Comparison of ENCODE assay signal across 20 cellular contexts in genomic region chr2:172423120-172423519, GRCh38.
"Had no signal": no experiment of that assay in that cellular context is flagged by ENCODE, and none has a peak within 500 bp of the region (broad histone marks: within the 10 kb centered on the region; RNA-seq: fewer than 3 reads in every experiment).

No MANE protein-coding gene starts in this region.

- H3K4me3 Mint-ChIP-seq: natural killer cell treated with Interleukin-12 subunit alpha and Interleukin-12 subunit beta and Interleukin-15 and Interleukin-18, amount 100 ng/mL, for 72 hours; stimulated activated naive B cell treated with anti-CD40 and anti-IgM and Interleukin-4, amounts not matched to agents 10 μg/mL and 1 μg/mL and 100 μg/mL, for 72 hours had no signal

- H3K36me3 ChIP-seq: adrenal gland, left ventricle myocardium inferior, right atrium auricular region, stomach, thyroid gland, upper lobe of left lung, vagina had no signal

- H3K27ac Mint-ChIP-seq: activated naive CD4-positive, alpha-beta T cell treated with anti-CD3 and anti-CD28 coated beads, Interleukin-2, amount 50 U/mL, for 72 hours; natural killer cell treated with Interleukin-12 subunit alpha and Interleukin-12 subunit beta and Interleukin-15 and Interleukin-18, amount 100 ng/mL, for 72 hours; stimulated activated naive B cell treated with anti-CD40 and anti-IgM and Interleukin-4, amounts not matched to agents 10 μg/mL and 1 μg/mL and 100 μg/mL, for 72 hours had no signal

- DNase-seq: activated CD4-positive, alpha-beta T cell treated with anti-CD3 and anti-CD28 coated beads, Interleukin-2, amount 50 U/mL, for 1 hour; activated CD4-positive, CD25-positive, alpha-beta regulatory T cell; activated effector memory CD4-positive, alpha-beta T cell treated with anti-CD3 and anti-CD28 coated beads, Interleukin-2, amount 50 U/mL, for 16 hours; adrenal gland; aorta; body of pancreas; effector CD8-positive, alpha-beta T cell; left ventricle myocardium inferior; mesendoderm; stimulated activated CD4-positive, alpha-beta T cell treated with anti-CD3 and anti-CD28 coated beads, Interleukin-15, amount 100 ng/mL, for 24 hours; stimulated activated CD4-positive, alpha-beta T cell treated with anti-CD3 and anti-CD28 coated beads, Interleukin-2, amount 100 ng/mL, for 24 hours; stimulated activated naive B cell treated with anti-CD40 and anti-IgM and Interleukin-4, amounts not matched to agents 10 μg/mL and 1 μg/mL and 100 μg/mL, for 72 hours; stomach; thyroid gland; upper lobe of left lung had no signal

- H3K27me3 ChIP-seq: body of pancreas, right atrium auricular region, thyroid gland, upper lobe of left lung, vagina had no signal

- H3K9me3 Mint-ChIP-seq: activated naive CD4-positive, alpha-beta T cell treated with anti-CD3 and anti-CD28 coated beads, Interleukin-2, amount 50 U/mL, for 72 hours; natural killer cell treated with Interleukin-12 subunit alpha and Interleukin-12 subunit beta and Interleukin-15 and Interleukin-18, amount 100 ng/mL, for 72 hours; stimulated activated naive B cell treated with anti-CD40 and anti-IgM and Interleukin-4, amounts not matched to agents 10 μg/mL and 1 μg/mL and 100 μg/mL, for 72 hours had no signal

- H3K36me3 Mint-ChIP-seq: activated naive CD4-positive, alpha-beta T cell treated with anti-CD3 and anti-CD28 coated beads, Interleukin-2, amount 50 U/mL, for 72 hours; stimulated activated naive B cell treated with anti-CD40 and anti-IgM and Interleukin-4, amounts not matched to agents 10 μg/mL and 1 μg/mL and 100 μg/mL, for 72 hours had no signal

- H3K4me3 ChIP-seq: adrenal gland, body of pancreas, left ventricle myocardium inferior, lung, right atrium auricular region, stomach, thyroid gland, upper lobe of left lung, vagina had no signal

- H3K9me3 ChIP-seq: adrenal gland, body of pancreas, left ventricle myocardium inferior, right atrium auricular region, stomach, thyroid gland, upper lobe of left lung, vagina had no signal

- ATAC-seq: body of pancreas; natural killer cell treated with Interleukin-12 subunit alpha and Interleukin-12 subunit beta and Interleukin-15 and Interleukin-18, amount 100 ng/mL, for 72 hours; stimulated activated naive B cell treated with anti-CD40 and anti-IgM and Interleukin-4, amounts not matched to agents 10 μg/mL and 1 μg/mL and 100 μg/mL, for 72 hours had no signal
